In genomic region chr7:48088559-48089414, GRCh38 we compare ENCODE assay signal across 8 cellular contexts. TPM values are rescaled to one million over a fixed set of nuclear protein-coding genes. Genes with fewer than 3 reads are reported as not detected.
DNase-seq lines count a peak whose midpoint lies in the region; ATAC-seq and TF ChIP-seq lines count a peak whose summit lies in the region.

UPP1 (plus strand) TSS chr7:48089265; CDS start chr7:48094784, 5,519 bp downstream.

- TF ChIP-seq CTCF in osteocyte (IDR thresholded peaks at IDR 0.05) = no peak

- no peaks in the 10 kb centered on the region for H3K27me3 ChIP-seq in GM23248 (replicated peaks; ENCODE audit: insufficient read depth)
- H3K27me3 ChIP-seq in Karpas-422 (ENCODE audit: low read length) = no peaks in the 10 kb centered on the region
- peaks cover 21% of the 10 kb centered on the region for H3K27me3 ChIP-seq in thymus (ENCODE audit: control insufficient read depth, insufficient read depth)

- H3K9ac ChIP-seq in GM23248 = peak within 1 kb of the TSS; percentile 81
- peak within 1 kb of the TSS; percentile 66 for H3K9ac ChIP-seq in Karpas-422 (ENCODE audit: low read length)

- H3K27me3 Mint-ChIP-seq in activated naive CD4-positive, alpha-beta T cell treated with anti-CD3 and anti-CD28 coated beads, Interleukin-2, amount 50 U/mL, for 24 hours = no peaks in the 10 kb centered on the region
- no peaks in the 10 kb centered on the region for H3K27me3 Mint-ChIP-seq in osteocyte (ENCODE audit: unreplicated experiment)

- peak within 1 kb of the TSS; percentile 71 for H3K4me3 ChIP-seq in GM23248
- peak within 1 kb of the TSS; percentile 65 for H3K4me3 ChIP-seq in Karpas-422 (ENCODE audit: low read length)
- peak within 1 kb of the TSS; percentile 61 for H3K4me3 ChIP-seq in thymus (ENCODE audit: low read length)

- H3K9me2 ChIP-seq in GM23248 (ENCODE audit: insufficient read depth) = no peaks in the 10 kb centered on the region
- H3K9me2 ChIP-seq in Karpas-422 (replicated peaks; ENCODE audit: insufficient read depth, low read length) = no peaks in the 10 kb centered on the region

- peak within 1 kb of the TSS; percentile 87 for H3K27ac Mint-ChIP-seq in activated naive CD4-positive, alpha-beta T cell treated with anti-CD3 and anti-CD28 coated beads, Interleukin-2, amount 50 U/mL, for 24 hours
- peak within 1 kb of the TSS; percentile 98 for H3K27ac Mint-ChIP-seq in osteocyte (ENCODE audit: unreplicated experiment)

- peak within 1 kb of the TSS; percentile 89 for H3K4me2 ChIP-seq in GM23248 (ENCODE audit: unreplicated experiment)
- H3K4me2 ChIP-seq in Karpas-422 (ENCODE audit: low read depth, low read length, poor library complexity, severe bottlenecking) = peak within 1 kb of the TSS; percentile 83

- peak; percentile 96 for DNase-seq in ELF-1 (ENCODE audit: low read depth, low spot score)
- DNase-seq in GM23248 = peak; percentile 96
- peak; percentile 91 for DNase-seq in Karpas-422
- DNase-seq in glomerular endothelial cell (ENCODE audit: extremely low read depth, low read depth, low spot score) = no peak
- peak; percentile 93 for DNase-seq in osteocyte (ENCODE audit: extremely low spot score, unreplicated experiment)

- in situ Hi-C loops in GM23248 (cut with MboI) = no loop called here

- peak within 1 kb of the TSS; percentile 84 for H3K4me3 Mint-ChIP-seq in activated naive CD4-positive, alpha-beta T cell treated with anti-CD3 and anti-CD28 coated beads, Interleukin-2, amount 50 U/mL, for 24 hours
- H3K4me3 Mint-ChIP-seq in osteocyte (ENCODE audit: unreplicated experiment) = peak within 1 kb of the TSS; percentile 80

- H3K27ac ChIP-seq in GM23248 (peak within 1 kb of the TSS; percentile 92), Karpas-422 (ENCODE audit: low read length) (peak within 1 kb of the TSS; percentile 32), thymus (ENCODE audit: low read depth) (peak within 1 kb of the TSS; percentile 80)

- H4K20me1 ChIP-seq in GM23248 (ENCODE audit: insufficient read depth) = no peaks in the 10 kb centered on the region
- H4K20me1 ChIP-seq in Karpas-422 (ENCODE audit: insufficient read depth, low read depth, low read length) = no peaks in the 10 kb centered on the region

- H3K79me2 ChIP-seq in GM23248 (ENCODE audit: insufficient read depth) (peaks cover 3% of the 10 kb centered on the region; the same call in 1 of the 2 replicates), Karpas-422 (ENCODE audit: low read length) (no peaks in the 10 kb centered on the region)

- H3K4me1 ChIP-seq in GM23248 (ENCODE audit: insufficient read depth) = peaks cover 38% of the 10 kb centered on the region
- peaks cover 50% of the 10 kb centered on the region for H3K4me1 ChIP-seq in Karpas-422 (ENCODE audit: low read length)
- peaks cover 5% of the 10 kb centered on the region for H3K4me1 ChIP-seq in thymus (ENCODE audit: control insufficient read depth, insufficient read depth, low read length)

- H3F3A ChIP-seq in GM23248 (ENCODE audit: insufficient read depth) = peaks cover 57% of the 10 kb centered on the region

- peak; percentile 81 for ATAC-seq in SK-N-SH treated with all-trans-retinoic acid at 6 μM for 48 hours

- H3K36me3 ChIP-seq in GM23248 (ENCODE audit: low read depth) (peaks cover 21% of the 10 kb centered on the region; the same call in 1 of the 2 replicates), Karpas-422 (ENCODE audit: insufficient read depth, low read length) (no peaks in the 10 kb centered on the region), thymus (ENCODE audit: control insufficient read depth, insufficient read depth) (no peaks in the 10 kb centered on the region)

- peaks cover 19% of the 10 kb centered on the region for H3K36me3 Mint-ChIP-seq in activated naive CD4-positive, alpha-beta T cell treated with anti-CD3 and anti-CD28 coated beads, Interleukin-2, amount 50 U/mL, for 24 hours
- peaks cover 12% of the 10 kb centered on the region for H3K36me3 Mint-ChIP-seq in osteocyte (ENCODE audit: unreplicated experiment)

- peaks cover 88% of the 10 kb centered on the region for H3K4me1 Mint-ChIP-seq in activated naive CD4-positive, alpha-beta T cell treated with anti-CD3 and anti-CD28 coated beads, Interleukin-2, amount 50 U/mL, for 24 hours
- H3K4me1 Mint-ChIP-seq in osteocyte (ENCODE audit: unreplicated experiment) = peaks cover 77% of the 10 kb centered on the region

- no peaks in the 10 kb centered on the region for H3K9me3 ChIP-seq in GM23248 (ENCODE audit: low read depth)
- H3K9me3 ChIP-seq in Karpas-422 (ENCODE audit: low read length) = no peaks in the 10 kb centered on the region
- no peaks in the 10 kb centered on the region for H3K9me3 ChIP-seq in thymus (ENCODE audit: control insufficient read depth)

- 1 to 2% methylated on average over 34 to 63 of the region's 66 CpGs for WGBS in GM23248 (ENCODE audit: low coverage in 1 of 2, low lambda C conversion rate in 2 of 2, missing lambda C conversion rate in 2 of 2), 2 experiments
- under 1% methylated on average over 66 of the region's 66 CpGs for WGBS in thymus

- H3K9me3 Mint-ChIP-seq in activated naive CD4-positive, alpha-beta T cell treated with anti-CD3 and anti-CD28 coated beads, Interleukin-2, amount 50 U/mL, for 24 hours = no peaks in the 10 kb centered on the region
- no peaks in the 10 kb centered on the region for H3K9me3 Mint-ChIP-seq in osteocyte (ENCODE audit: unreplicated experiment)

- H2AFZ ChIP-seq in GM23248 (peak within 1 kb of the TSS; percentile 71), Karpas-422 (ENCODE audit: low read length) (peak within 1 kb of the TSS; percentile 94)

TF ChIP-seq in SK-N-SH treated with all-trans-retinoic acid at 6 μM for 48 hours, 23 proteins besides CTCF, POLR2A, EP300 and RAD21:
- TF ChIP-seq BACH2 (CRISPR knock-in tag; IDR thresholded peaks at IDR 0.05; ENCODE audit: borderline replicate concordance) (no peak), ZFP3 (CRISPR knock-in tag; IDR thresholded peaks at IDR 0.05) (peak; percentile 50), ZNF565 (CRISPR knock-in tag; conservative IDR thresholded peaks at IDR 0.05; ENCODE audit: low read depth) (no peak), RARB (CRISPR knock-in tag; IDR thresholded peaks at IDR 0.05) (no peak), POU6F1 (CRISPR knock-in tag; IDR thresholded peaks at IDR 0.05; ENCODE audit: borderline replicate concordance, low read depth) (no peak), SNAI2 (CRISPR knock-in tag; IDR thresholded peaks at IDR 0.05) (no peak), GLIS3 (CRISPR knock-in tag; IDR thresholded peaks at IDR 0.05) (no peak), ZNF8 (CRISPR knock-in tag; IDR thresholded peaks at IDR 0.05) (no peak), CSDC2 (CRISPR knock-in tag; IDR thresholded peaks at IDR 0.05) (no peak; the same call in 1 of the 2 replicates)
- TF ChIP-seq, protein P1, sequence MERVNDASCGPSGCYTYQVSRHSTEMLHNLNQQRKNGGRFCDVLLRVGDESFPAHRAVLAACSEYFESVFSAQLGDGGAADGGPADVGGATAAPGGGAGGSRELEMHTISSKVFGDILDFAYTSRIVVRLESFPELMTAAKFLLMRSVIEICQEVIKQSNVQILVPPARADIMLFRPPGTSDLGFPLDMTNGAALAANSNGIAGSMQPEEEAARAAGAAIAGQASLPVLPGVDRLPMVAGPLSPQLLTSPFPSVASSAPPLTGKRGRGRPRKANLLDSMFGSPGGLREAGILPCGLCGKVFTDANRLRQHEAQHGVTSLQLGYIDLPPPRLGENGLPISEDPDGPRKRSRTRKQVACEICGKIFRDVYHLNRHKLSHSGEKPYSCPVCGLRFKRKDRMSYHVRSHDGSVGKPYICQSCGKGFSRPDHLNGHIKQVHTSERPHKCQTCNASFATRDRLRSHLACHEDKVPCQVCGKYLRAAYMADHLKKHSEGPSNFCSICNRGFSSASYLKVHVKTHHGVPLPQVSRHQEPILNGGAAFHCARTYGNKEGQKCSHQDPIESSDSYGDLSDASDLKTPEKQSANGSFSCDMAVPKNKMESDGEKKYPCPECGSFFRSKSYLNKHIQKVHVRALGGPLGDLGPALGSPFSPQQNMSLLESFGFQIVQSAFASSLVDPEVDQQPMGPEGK (CRISPR knock-in tag; IDR thresholded peaks at IDR 0.05; ENCODE audit: borderline replicate concordance) = peak; percentile 96

RNA-seq across cellular contexts. Expression of gene UPP1, which starts in this region (rescaled TPM):
- 12.5 and 12.9 TPM in 2 replicates for total RNA-seq in GM23248 (2014; rRNA removed; shearing (Covaris generic))
- polyA plus RNA-seq in GM23248 (2016; fragmentation: Nextera tagmentation; extraction: Ambion mirVana) (33.2 and 38.1 TPM in 2 replicates), thymus (32.4 TPM)
- total RNA-seq in Karpas-422 (2014; rRNA removed; shearing (Covaris generic); ENCODE audit: low replicate concordance) = 2.0 and 14.5 TPM in 2 replicates
- total RNA-seq in glomerular endothelial cell (76.9 and 81.6 TPM in 2 replicates), osteocyte (26.8 and 27.3 TPM in 2 replicates)

Comparison
In these comparisons a context has a peak if more than half of its experiments do, and no peak if none do; other contexts are left out.
1. H3K27ac ChIP-seq: peak in every context shown above with its lines; median percentile 92 in GM23248; 80 in thymus; 32 in Karpas-422.